ENCODE assay signal across 24 cellular contexts in genomic region chr5:11293523-11293922, GRCh38.
"Had no signal": no experiment of that assay in that cellular context is flagged by ENCODE, and none has a peak within 500 bp of the region (broad histone marks: within the 10 kb centered on the region; RNA-seq: fewer than 3 reads in every experiment).

No MANE protein-coding gene starts in this region.

- ATAC-seq: left lobe of liver; mucosa of descending colon; naive thymus-derived CD8-positive, alpha-beta T cell; sciatic nerve; stimulated activated naive B cell treated with anti-CD40 and anti-IgM and Interleukin-4, amounts not matched to agents 10 μg/mL and 1 μg/mL and 100 μg/mL, for 72 hours; stimulated activated naive CD8-positive, alpha-beta T cell treated with anti-CD3 and anti-CD28 coated beads, Interleukin-15, amount 100 ng/mL, for 72 hours had no signal

- DNase-seq: cerebellar nuclear complex; colonic mucosa; dorsolateral prefrontal cortex; effector memory CD4-positive, alpha-beta T cell; esophagus squamous epithelium; foreskin fibroblast; hippocampal formation; kidney glomerular epithelial cell; mammary epithelial cell; mucosa of descending colon; naive thymus-derived CD8-positive, alpha-beta T cell; posterior cingulate gyrus; spleen; stimulated activated CD4-positive, alpha-beta T cell treated with anti-CD3 and anti-CD28 coated beads, Interleukin-15, amount 100 ng/mL, for 24 hours; stimulated activated CD4-positive, alpha-beta T cell treated with anti-CD3 and anti-CD28 coated beads, Interleukin-1b, Interleukin-23, amount 100 ng/mL, for 48 hours; stimulated activated CD4-positive, alpha-beta T cell treated with anti-CD3 and anti-CD28 coated beads, Interleukin-4, amount 100 ng/mL, for 24 hours; stimulated activated naive B cell treated with anti-CD40 and anti-IgM and Interleukin-4, amounts not matched to agents 10 μg/mL and 1 μg/mL and 100 μg/mL, for 72 hours; stimulated activated naive CD8-positive, alpha-beta T cell treated with anti-CD3 and anti-CD28 coated beads, Interleukin-15, amount 100 ng/mL, for 72 hours; transverse colon had no signal

- H3K36me3 ChIP-seq: colonic mucosa, esophagus squamous epithelium, neutrophil, spleen, thoracic aorta, transverse colon had no signal

- H3K27me3 ChIP-seq: colonic mucosa, dorsolateral prefrontal cortex, esophagus squamous epithelium, neutrophil, spleen, transverse colon had no signal

- H3K27ac ChIP-seq: colonic mucosa, epithelial cell of prostate, esophagus squamous epithelium, neutrophil, spleen, thoracic aorta, transverse colon had no signal

- H3K4me1 ChIP-seq: colonic mucosa, esophagus squamous epithelium, spleen, transverse colon had no signal

- H3K4me3 ChIP-seq: colonic mucosa, dorsolateral prefrontal cortex, esophagus squamous epithelium, mucosa of descending colon, spleen, thoracic aorta, transverse colon had no signal

- H3K9me3 ChIP-seq: colonic mucosa, esophagus squamous epithelium, mucosa of descending colon, neutrophil, thoracic aorta, transverse colon had no signal
